ENCODE assay signal across 36 cellular contexts in the genomic region with DNA sequence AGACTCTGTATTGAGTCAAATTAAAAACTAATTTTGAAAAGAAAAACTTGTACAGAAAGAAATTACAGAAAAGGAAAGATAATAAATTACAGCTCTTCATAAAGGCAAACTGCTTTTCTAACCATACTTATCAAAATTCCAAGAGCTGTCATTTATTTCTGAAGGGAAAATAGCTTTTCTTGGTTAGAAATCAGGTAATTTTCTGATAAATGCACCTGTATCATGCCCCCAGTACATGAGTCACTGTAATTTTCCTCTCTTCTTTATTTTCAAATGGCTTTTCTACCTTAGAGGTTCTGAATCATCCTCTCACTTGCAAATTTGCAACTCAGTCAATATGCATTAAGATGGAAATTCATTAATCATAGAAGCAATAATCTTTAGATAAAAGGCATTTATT.
"Had no signal": no experiment of that assay in that cellular context is flagged by ENCODE, and none has a peak within 500 bp of the region (broad histone marks: within the 10 kb centered on the region; RNA-seq: fewer than 3 reads in every experiment).

No MANE protein-coding gene starts in this region.

- H3K4me1 Mint-ChIP-seq: activated B cell treated with CpG ODN at 0.5 μM for 24 hours; activated CD4-positive, alpha-beta T cell treated with anti-CD3 and anti-CD28 coated beads, Interleukin-2, amount 10 ng/mL, durations not matched to agents 24 days and 14 days; activated naive CD8-positive, alpha-beta T cell treated with anti-CD3 and anti-CD28 coated beads for 36 hours; activated T-helper 17 cell treated with anti-CD3 and anti-CD28 coated beads, Interleukin-2, amount 50 U/mL, for 72 hours had no signal

- H3K27me3 ChIP-seq: adrenal gland, body of pancreas, brain microvascular endothelial cell had no signal

- H3K36me3 Mint-ChIP-seq: activated CD4-positive, alpha-beta memory T cell treated with anti-CD3 and anti-CD28 coated beads for 36 hours; activated naive CD4-positive, alpha-beta T cell treated with anti-CD3 and anti-CD28 coated beads, Interleukin-2, amount 50 U/mL, for 72 hours; activated naive CD8-positive, alpha-beta T cell treated with anti-CD3 and anti-CD28 coated beads for 36 hours had no signal

- H3K27ac Mint-ChIP-seq: activated B cell treated with CpG ODN at 0.5 μM for 24 hours; activated CD4-positive, alpha-beta memory T cell treated with anti-CD3 and anti-CD28 coated beads for 36 hours; activated CD4-positive, alpha-beta T cell treated with anti-CD3 and anti-CD28 coated beads, Interleukin-2, amount 10 ng/mL, durations not matched to agents 24 days and 14 days; activated CD8-positive, alpha-beta T cell treated with anti-CD3 and anti-CD28 coated beads for 36 hours; activated naive CD4-positive, alpha-beta T cell treated with anti-CD3 and anti-CD28 coated beads for 36 hours; activated naive CD4-positive, alpha-beta T cell treated with anti-CD3 and anti-CD28 coated beads, Interleukin-2, amount 50 U/mL, for 72 hours; activated naive CD8-positive, alpha-beta T cell treated with anti-CD3 and anti-CD28 coated beads for 36 hours; activated T-cell treated with anti-CD3 and anti-CD28 coated beads, Interleukin-2, amount 50 U/mL, for 72 hours; activated T-helper 1 cell treated with anti-CD3 and anti-CD28 coated beads, Interleukin-12 subunit alpha, Interleukin-12 subunit beta, Interleukin-2, Interleukin-4 antibody, amounts not matched to agents 30 ng/mL and 10 ng/mL and 1 ng/mL, durations not matched to agents 14 hours and 24 hours and 36 hours; activated T-helper 17 cell treated with anti-CD3 and anti-CD28 coated beads, Interleukin-2, amount 50 U/mL, for 72 hours; T-helper 1 cell treated with Interleukin-12 subunit alpha and Interleukin-12 subunit beta and Interleukin-4 antibody, amounts not matched to agents 30 μg/mL and 1 μg/mL, for 36 hours; T-helper 2 cell treated with Interferon-gamma antibody and Interleukin-4, amounts not matched to agents 5 μg/mL and 100 μg/mL, for 36 hours had no signal

- H3K27ac ChIP-seq: adrenal gland, body of pancreas, brain microvascular endothelial cell, breast epithelium, VCaP had no signal

- FAIRE-seq: astrocyte had no signal

- H3K9me3 Mint-ChIP-seq: activated CD4-positive, alpha-beta T cell treated with anti-CD3 and anti-CD28 coated beads, Interleukin-2, amount 10 ng/mL, durations not matched to agents 24 days and 14 days; activated naive CD8-positive, alpha-beta T cell treated with anti-CD3 and anti-CD28 coated beads for 36 hours; activated T-helper 1 cell treated with anti-CD3 and anti-CD28 coated beads, Interleukin-12 subunit alpha, Interleukin-12 subunit beta, Interleukin-2, Interleukin-4 antibody, amounts not matched to agents 30 ng/mL and 10 ng/mL and 1 ng/mL, durations not matched to agents 14 hours and 24 hours and 36 hours; T-helper 1 cell treated with Interleukin-12 subunit alpha and Interleukin-12 subunit beta and Interleukin-4 antibody, amounts not matched to agents 30 μg/mL and 1 μg/mL, for 36 hours; T-helper 2 cell treated with Interferon-gamma antibody and Interleukin-4, amounts not matched to agents 5 μg/mL and 100 μg/mL, for 36 hours had no signal

- H3K4me3 ChIP-seq: adrenal gland, body of pancreas, breast epithelium had no signal

- ATAC-seq: activated CD8-positive, alpha-beta T cell treated with anti-CD3 and anti-CD28 coated beads for 36 hours; activated naive CD4-positive, alpha-beta T cell treated with anti-CD3 and anti-CD28 coated beads, Interleukin-2, amount 50 U/mL, for 72 hours; activated T-cell treated with anti-CD3 and anti-CD28 coated beads, Interleukin-2, amount 50 U/mL, for 4 hours; activated T-cell treated with anti-CD3 and anti-CD28 coated beads, Interleukin-2, amount 50 U/mL, for 72 hours; activated T-helper 17 cell treated with anti-CD3 and anti-CD28 coated beads, Interleukin-2, amount 50 U/mL, for 72 hours; body of pancreas had no signal

- H3K36me3 ChIP-seq: adrenal gland, brain microvascular endothelial cell, breast epithelium had no signal

- H3K9me3 ChIP-seq: adrenal gland, body of pancreas had no signal

- H3K4me3 Mint-ChIP-seq: activated B cell treated with CpG ODN at 0.5 μM for 24 hours; activated CD4-positive, alpha-beta memory T cell treated with anti-CD3 and anti-CD28 coated beads for 36 hours; activated CD4-positive, alpha-beta T cell treated with anti-CD3 and anti-CD28 coated beads, Interleukin-2, amount 10 ng/mL, durations not matched to agents 24 days and 14 days; activated CD8-positive, alpha-beta T cell treated with anti-CD3 and anti-CD28 coated beads for 36 hours; activated naive CD4-positive, alpha-beta T cell treated with anti-CD3 and anti-CD28 coated beads for 36 hours; activated naive CD8-positive, alpha-beta T cell treated with anti-CD3 and anti-CD28 coated beads for 36 hours; activated T-cell treated with anti-CD3 and anti-CD28 coated beads, Interleukin-2, amount 50 U/mL, for 4 hours; activated T-cell treated with anti-CD3 and anti-CD28 coated beads, Interleukin-2, amount 50 U/mL, for 72 hours; activated T-helper 1 cell treated with anti-CD3 and anti-CD28 coated beads, Interleukin-12 subunit alpha, Interleukin-12 subunit beta, Interleukin-2, Interleukin-4 antibody, amounts not matched to agents 30 ng/mL and 10 ng/mL and 1 ng/mL, durations not matched to agents 14 hours and 24 hours and 36 hours; activated T-helper 17 cell treated with anti-CD3 and anti-CD28 coated beads, Interleukin-2, amount 50 U/mL, for 72 hours; T-helper 1 cell treated with Interleukin-12 subunit alpha and Interleukin-12 subunit beta and Interleukin-4 antibody, amounts not matched to agents 30 μg/mL and 1 μg/mL, for 36 hours; T-helper 2 cell treated with Interferon-gamma antibody and Interleukin-4, amounts not matched to agents 5 μg/mL and 100 μg/mL, for 36 hours had no signal

- DNase-seq: activated B cell treated with CpG ODN at 0.5 μM for 24 hours; activated CD4-positive, alpha-beta memory T cell treated with anti-CD3 and anti-CD28 coated beads for 36 hours; activated CD4-positive, alpha-beta T cell treated with anti-CD3 and anti-CD28 coated beads for 4 hours; activated CD4-positive, alpha-beta T cell treated with anti-CD3 and anti-CD28 coated beads, Interleukin-2, amount 10 ng/mL, durations not matched to agents 24 days and 14 days; activated CD4-positive, alpha-beta T cell treated with anti-CD3 and anti-CD28 coated beads, Interleukin-2, amount 50 U/mL, for 1 hour; activated CD4-positive, alpha-beta T cell treated with anti-CD3 and anti-CD28 coated beads, Interleukin-2, amount 50 U/mL, for 4 hours; activated CD4-positive, CD25-positive, alpha-beta regulatory T cell treated with anti-CD3 and anti-CD28 coated beads, Interleukin-2, amount 50 U/mL, for 72 hours; activated CD8-positive, alpha-beta memory T cell treated with anti-CD3 and anti-CD28 coated beads, Interleukin-2, amount 50 U/mL, for 4 hours; activated CD8-positive, alpha-beta T cell treated with anti-CD3 and anti-CD28 coated beads for 36 hours; activated effector memory CD4-positive, alpha-beta T cell treated with anti-CD3 and anti-CD28 coated beads, Interleukin-2, amount 50 U/mL, for 16 hours; activated gamma-delta T cell treated with Interleukin-2 at 50 U/mL for 16 hours; activated naive CD4-positive, alpha-beta T cell; activated naive CD4-positive, alpha-beta T cell treated with anti-CD3 and anti-CD28 coated beads for 36 hours; activated naive CD4-positive, alpha-beta T cell treated with anti-CD3 and anti-CD28 coated beads, Interleukin-2, amount 50 U/mL, for 16 hours; activated naive CD8-positive, alpha-beta T cell treated with anti-CD3 and anti-CD28 coated beads for 36 hours; activated T-cell treated with anti-CD3 and anti-CD28 coated beads for 4 hours; activated T-cell treated with anti-CD3 and anti-CD28 coated beads, Interleukin-2, amount 50 U/mL, for 1 hour; activated T-cell treated with anti-CD3 and anti-CD28 coated beads, Interleukin-2, amount 50 U/mL, for 4 hours; activated T-cell treated with anti-CD3 and anti-CD28 coated beads, Interleukin-2, amount 50 U/mL, for 72 hours; adrenal gland; amniotic stem cell; aorta; body of pancreas; brain microvascular endothelial cell; central memory CD4-positive, alpha-beta T cell; T-helper 1 cell; T-helper 2 cell; T-helper 9 cell had no signal
